12 cellular contexts compared by ENCODE assay signal in genomic region chr15:59329570-59330350, GRCh38. TPM values are rescaled to one million over a fixed set of nuclear protein-coding genes. Genes with fewer than 3 reads are reported as not detected.
A peak's percentile ranks its signal among the peaks of the same experiment; 100 is the strongest.
DNase-seq lines count a peak whose midpoint lies in the region; ATAC-seq, FAIRE-seq and TF ChIP-seq lines count a peak whose summit lies in the region.
"Had no signal": no experiment of that assay in that cellular context is flagged by ENCODE, and none has a peak within 500 bp of the region (broad histone marks: within the 10 kb centered on the region; RNA-seq: fewer than 3 reads in every experiment).

No MANE protein-coding gene starts in this region.

- no peaks in the 10 kb centered on the region for H3K36me3 Mint-ChIP-seq in WTC11
- H3K36me3 Mint-ChIP-seq in T-cell: no peaks in the 10 kb centered on the region

- WGBS in stomach, 5 donors: 17 to 33% (median 29%) methylated on average over 6 of the region's 6 CpGs

- no peaks in the 10 kb centered on the region for H3K9me3 ChIP-seq in stomach
- no peaks in the 10 kb centered on the region for H3K9me3 ChIP-seq in WERI-Rb-1 (ENCODE audit: severe bottlenecking)
- H3K9me3 ChIP-seq in breast epithelium: no peaks in the 10 kb centered on the region
- H3K9me3 ChIP-seq: esophagus muscularis mucosa, SJCRH30 had no signal

- H3K4me3 ChIP-seq in stomach: no peak overlapping the region
- H3K4me3 ChIP-seq in WERI-Rb-1 (ENCODE audit: low read depth, low read length): no peak overlapping the region
- no peak overlapping the region for H3K4me3 ChIP-seq in breast epithelium
- H3K4me3 ChIP-seq: esophagus muscularis mucosa, SJCRH30 had no signal

- no peaks in the 10 kb centered on the region for H3K27me3 Mint-ChIP-seq in WTC11 (ENCODE audit: low read depth)
- H3K27me3 Mint-ChIP-seq in T-cell: peaks cover 2 to 3% of the 10 kb centered on the region in 2 donors

- peak; percentile 29 for FAIRE-seq in GM18507 (lab: Jason Lieb, UNC)

- H3K27ac ChIP-seq in stomach (peak overlapping the region; percentile 35 to 68 (median 61)), WERI-Rb-1 (no peak overlapping the region), breast epithelium (peak overlapping the region in 1 of 2 donors; percentile 20)
- H3K27ac ChIP-seq: esophagus muscularis mucosa, SJCRH30 had no signal

- no peaks in the 10 kb centered on the region for H3K27me3 ChIP-seq in stomach
- H3K27me3 ChIP-seq in WERI-Rb-1 (ENCODE audit: insufficient read depth, low read depth, severe bottlenecking): no peaks in the 10 kb centered on the region
- no peaks in the 10 kb centered on the region for H3K27me3 ChIP-seq in breast epithelium
- H3K27me3 ChIP-seq: esophagus muscularis mucosa, SJCRH30 had no signal

- POLR2A ChIA-PET in WTC11 (lab: Charles Lee): interaction anchor here (1.4 kb wide), 1 partner anchor 43 kb away, joined by 4 read pairs; the partner anchor contains the start of gene MYO1E
- POLR2A ChIA-PET in T-cell (lab: Charles Lee): no interaction called here

- ATAC-seq in WTC11 (no peak), T-cell (replicated peaks in 1 of 4) (no peak)

- TF ChIP-seq EP300 in stomach (IDR thresholded peaks at IDR 0.05): no peak

- H3K4me3 Mint-ChIP-seq in WTC11 (no peak overlapping the region), T-cell (no peak overlapping the region)

- H3K9me3 Mint-ChIP-seq in WTC11: no peaks in the 10 kb centered on the region
- no peaks in the 10 kb centered on the region for H3K9me3 Mint-ChIP-seq in T-cell

- H3K27ac Mint-ChIP-seq in WTC11: 0 out of 2 replicates have a peak overlapping the region, but pooled peaks have one; percentile 26
- no peak overlapping the region for H3K27ac Mint-ChIP-seq in T-cell

- CTCF ChIA-PET in WTC11 (lab: Charles Lee): interaction anchor here (0.7 to 1.0 kb wide), 2 partner anchors 23 to 83 kb away, joined by 3 to 5 read pairs; no protein-coding TSS in a partner anchor
- CTCF ChIA-PET in T-cell (lab: Charles Lee): interaction anchor here in 1 of 2 donors (0.5 to 0.6 kb wide), 2 partner anchors 11 to 96 kb away, joined by 5 to 6 read pairs; no protein-coding TSS in a partner anchor

- TF ChIP-seq CTCF in WTC11 (IDR thresholded peaks at IDR 0.05): no peak
- TF ChIP-seq CTCF in stomach (IDR thresholded peaks at IDR 0.05): no peak
- TF ChIP-seq CTCF in WERI-Rb-1 (IDR thresholded peaks at IDR 0.05; ENCODE audit: low read depth, low read length): no peak
- TF ChIP-seq CTCF in breast epithelium (IDR thresholded peaks at IDR 0.05): no peak

- intact Hi-C loops in stomach (cut with DNase I; ENCODE audit: low total_unique reads) (no loop called here), breast epithelium (cut with DNase I; ENCODE audit: low total_unique reads) (no loop called here)

- no peaks in the 10 kb centered on the region for H3K36me3 ChIP-seq in stomach
- H3K36me3 ChIP-seq in WERI-Rb-1: no peaks in the 10 kb centered on the region
- no peaks in the 10 kb centered on the region for H3K36me3 ChIP-seq in breast epithelium
- H3K36me3 ChIP-seq: esophagus muscularis mucosa had no signal

- DNase-seq in GM18507 (ENCODE audit: extremely low spot score, insufficient read length, low read depth) (no peak), WTC11 (ENCODE audit: low spot score) (no peak), left kidney (ENCODE audit: low read depth, low spot score) (peak; percentile 63), stomach (peak; percentile 47), NCI-H82 treated with DMSO at 0.1 percent for 48 hours (lab: John Stamatoyannopoulos, UW; ENCODE audit: unreplicated experiment) (no peak), T-cell (no peak), WERI-Rb-1 (no peak), breast epithelium (ENCODE audit: low spot score in 2 of 2) (no peak)
- DNase-seq: activated CD4-positive, alpha-beta T cell treated with anti-CD3 and anti-CD28 coated beads, Interleukin-2, amount 50 U/mL, for 48 hours; amygdala; SJCRH30 had no signal

- TF ChIP-seq POLR2A in stomach (IDR thresholded peaks at IDR 0.05): no peak
- no peak for TF ChIP-seq POLR2A in breast epithelium (IDR thresholded peaks at IDR 0.05)

- H3K4me1 Mint-ChIP-seq in WTC11 (peaks cover 70% of the 10 kb centered on the region), T-cell (peaks cover 5 to 7% (median 5%) of the 10 kb centered on the region in 3 donors)

- peaks cover 9 to 56% (median 32%) of the 10 kb centered on the region in 4 donors for H3K4me1 ChIP-seq in stomach
- no peaks in the 10 kb centered on the region for H3K4me1 ChIP-seq in breast epithelium
- H3K4me1 ChIP-seq: SJCRH30 had no signal

TF ChIP-seq in WTC11, 78 proteins besides CTCF, POLR2A, EP300 and RAD21:
- TF ChIP-seq E2F1 (CRISPR knock-in tag; IDR thresholded peaks at IDR 0.05) (no peak), JAZF1 (CRISPR knock-in tag; IDR thresholded peaks at IDR 0.05) (no peak), HMGXB4 (CRISPR knock-in tag; IDR thresholded peaks at IDR 0.05) (no peak), MLX (CRISPR knock-in tag; IDR thresholded peaks at IDR 0.05) (no peak), AR (CRISPR knock-in tag; IDR thresholded peaks at IDR 0.05) (no peak), STAT6 (CRISPR knock-in tag; conservative IDR thresholded peaks at IDR 0.05; ENCODE audit: low read depth) (no peak)

RNA-seq across cellular contexts. Expression of gene MYO1E, which starts 42.9 kb away (rescaled TPM):
- total RNA-seq in WTC11 (2021) (83.6 to 104 TPM (median 99.9 TPM) in 3 replicates), stomach (100 to 1,000 TPM in 2 of 5 donors, 10 to 100 TPM in 3; 33.5 to 380 (median 70.6) TPM), T-cell (10 to 100 TPM in 1 of 5 donors, 1 to 10 TPM in 4; 1.3 to 11.7 (median 4.3) TPM), breast epithelium (10 to 100 TPM; 51.5 to 76.1 (median 68.6) TPM)
- 10 to 100 TPM; 15.1 to 25.0 (median 15.7) TPM for polyA plus RNA-seq in stomach

Comparison
In these comparisons a context has a peak if more than half of its experiments do, and no peak if none do; other contexts are left out.
1. DNase-seq: peak in left kidney (single experiment) and stomach (single experiment); none in GM18507 (single experiment), WTC11 (single experiment), NCI-H82 treated with DMSO at 0.1 percent for 48 hours (single experiment), T-cell (0 of 34), WERI-Rb-1 (single experiment) and breast epithelium (0 of 2).